Comparison of ENCODE assay signal across 7 cellular contexts in genomic region chrY:8041238-8041637, GRCh38.
"Had no signal": no experiment of that assay in that cellular context is flagged by ENCODE, and none has a peak within 500 bp of the region (broad histone marks: within the 10 kb centered on the region; RNA-seq: fewer than 3 reads in every experiment).

No MANE protein-coding gene starts in this region.

- H3K4me3 Mint-ChIP-seq: HFFc6 had no signal

- DNase-seq: GM23248, GOT3, H7, HFFc6, IMR-90 had no signal

- ATAC-seq: HCT116 had no signal

- H3K36me3 ChIP-seq: HAP-1 had no signal

- H3K9me3 Mint-ChIP-seq: HFFc6 had no signal

- H3K27ac ChIP-seq: GM23248 had no signal

- H3K27ac Mint-ChIP-seq: HFFc6 had no signal

- H3K9me3 ChIP-seq: HAP-1 had no signal

- H3K4me1 ChIP-seq: HAP-1 had no signal

- H3K4me3 ChIP-seq: GM23248, HAP-1 had no signal
